1 cellular context compared by ENCODE assay signal in genomic region chr11:75506827-75507226, GRCh38.
TF ChIP-seq lines count a peak whose summit lies in the region.

No MANE protein-coding gene starts in this region.

TF ChIP-seq in SK-N-SH treated with all-trans-retinoic acid at 6 μM for 48 hours, 23 proteins besides CTCF, POLR2A, EP300 and RAD21 (continued from another document):
- TF ChIP-seq CSRNP3 (CRISPR knock-in tag; IDR thresholded peaks at IDR 0.05) (no peak), TSHZ2 (CRISPR knock-in tag; IDR thresholded peaks at IDR 0.05) (no peak), BACH2 (CRISPR knock-in tag; IDR thresholded peaks at IDR 0.05; ENCODE audit: borderline replicate concordance) (no peak)
